ENCODE assay signal across 1 cellular context in genomic region chr10:80492875-80493413, GRCh38.
A peak's percentile ranks its signal among the peaks of the same experiment; 100 is the strongest.
TF ChIP-seq lines count a peak whose summit lies in the region.

No MANE protein-coding gene starts in this region.

TF ChIP-seq in GM12878, 131 proteins besides CTCF, POLR2A, EP300 and RAD21 (continued from another document and continues in another):
- TF ChIP-seq NFIC (IDR thresholded peaks at IDR 0.05; ENCODE audit: low read depth, low read length) (peak; percentile 51; the same call in 1 of the 2 replicates), ZBTB33 (IDR thresholded peaks at IDR 0.05) (peak; percentile 93), SUPT20H (IDR thresholded peaks at IDR 0.05; ENCODE audit: borderline replicate concordance, control insufficient read depth, low read depth, low read length) (no peak), CBX5 (IDR thresholded peaks at IDR 0.05; ENCODE audit: low read depth) (no peak), IKZF1 (conservative IDR thresholded peaks at IDR 0.05) (peak; percentile 78), MEF2B (IDR thresholded peaks at IDR 0.05; ENCODE audit: partially characterized antibody, poor library complexity, severe bottlenecking) (no peak), CHD1 (IDR thresholded peaks at IDR 0.05; ENCODE audit: low read depth, low read length) (no peak), NFXL1 (IDR thresholded peaks at IDR 0.05; ENCODE audit: borderline replicate concordance) (no peak), MEF2A (IDR thresholded peaks at IDR 0.05; ENCODE audit: insufficient read depth, low read depth, low read length) (no peak), ATF3 (IDR thresholded peaks at IDR 0.05; ENCODE audit: borderline replicate concordance, extremely low read depth, low read depth, low read length) (no peak), EZH2 (IDR thresholded peaks at IDR 0.05; ENCODE audit: borderline replicate concordance, control insufficient read depth, low read depth, low read length) (no peak), RUNX3 (IDR thresholded peaks at IDR 0.05; ENCODE audit: low read length) (peak; percentile 87), E2F8 (IDR thresholded peaks at IDR 0.05; ENCODE audit: low read depth, partially characterized antibody) (no peak), ELK1 (IDR thresholded peaks at IDR 0.05; ENCODE audit: low read depth, low read length) (no peak), GABPA (IDR thresholded peaks at IDR 0.05; ENCODE audit: low read depth) (no peak), TCF7 (IDR thresholded peaks at IDR 0.05; ENCODE audit: borderline replicate concordance) (no peak), SMC3 (IDR thresholded peaks at IDR 0.05; ENCODE audit: borderline replicate concordance, low read length) (no peak), PAX8 (IDR thresholded peaks at IDR 0.05) (no peak), TBL1XR1 (IDR thresholded peaks at IDR 0.05; ENCODE audit: low read depth, low read length) (no peak), SKIL (IDR thresholded peaks at IDR 0.05; ENCODE audit: low read depth, poor library complexity, severe bottlenecking) (peak; percentile 38), CREM (IDR thresholded peaks at IDR 0.05; ENCODE audit: low read depth) (no peak), SREBF2 (IDR thresholded peaks at IDR 0.05; ENCODE audit: low read length) (no peak), SIX5 (IDR thresholded peaks at IDR 0.05; ENCODE audit: low read depth, low read length, severe bottlenecking) (no peak), IKZF2 (IDR thresholded peaks at IDR 0.05) (peak; percentile 69 to 71; a peak in 3 of 4 replicates), PML (IDR thresholded peaks at IDR 0.05; ENCODE audit: low read length) (no peak), RB1 (IDR thresholded peaks at IDR 0.05; ENCODE audit: borderline replicate concordance) (no peak), ZBTB4 (CRISPR knock-in tag; IDR thresholded peaks at IDR 0.05) (no peak), ZNF384 (IDR thresholded peaks at IDR 0.05; ENCODE audit: borderline replicate concordance, low read depth, low read length) (no peak), EGR1 (IDR thresholded peaks at IDR 0.05; ENCODE audit: borderline replicate concordance in 1 of 2, low read depth in 2 of 2, low read length in 2 of 2) (no peak), POU2F2 (IDR thresholded peaks at IDR 0.05; ENCODE audit: borderline replicate concordance, low read depth, low read length) (0 out of 3 replicates have a peak, but pooled peaks have one; percentile 39), SRF (IDR thresholded peaks at IDR 0.05; ENCODE audit: low read depth in 2 of 2, low read length in 2 of 2) (no peak), ZSCAN29 (IDR thresholded peaks at IDR 0.05) (no peak), HDAC2 (IDR thresholded peaks at IDR 0.05) (no peak), CREB1 (IDR thresholded peaks at IDR 0.05; ENCODE audit: low read depth) (no peak), CBX3 (IDR thresholded peaks at IDR 0.05; ENCODE audit: borderline replicate concordance, low read depth) (no peak), JUNB (IDR thresholded peaks at IDR 0.05) (peak; percentile 33; the same call in 1 of the 2 replicates), CUX1 (IDR thresholded peaks at IDR 0.05; ENCODE audit: insufficient replicate concordance, low read depth, low read length) (no peak), RFX5 (IDR thresholded peaks at IDR 0.05; ENCODE audit: low read depth, low read length) (no peak), HSF1 (IDR thresholded peaks at IDR 0.05; ENCODE audit: low read depth, low read length) (no peak), MTA2 (IDR thresholded peaks at IDR 0.05; ENCODE audit: low read depth) (peak; percentile 61), BRCA1 (IDR thresholded peaks at IDR 0.05; ENCODE audit: low read depth, low read length) (no peak), NRF1 (conservative IDR thresholded peaks at IDR 0.05; ENCODE audit: low read depth, low read length) (no peak), CHD2 (IDR thresholded peaks at IDR 0.05; ENCODE audit: borderline replicate concordance, low read depth, low read length) (no peak)
